ENCODE assay signal across 21 cellular contexts in genomic region chr12:105487961-105488360, GRCh38.
"Had no signal": no experiment of that assay in that cellular context is flagged by ENCODE, and none has a peak within 500 bp of the region (broad histone marks: within the 10 kb centered on the region; RNA-seq: fewer than 3 reads in every experiment).

No MANE protein-coding gene starts in this region.

- DNase-seq: activated B cell treated with CpG ODN at 0.5 μM for 24 hours; activated CD4-positive, alpha-beta T cell treated with anti-CD3 and anti-CD28 coated beads for 48 hours; activated CD8-positive, alpha-beta memory T cell treated with anti-CD3 and anti-CD28 coated beads, Interleukin-2, amount 50 U/mL, for 4 hours; activated CD8-positive, alpha-beta T cell treated with anti-CD3 and anti-CD28 coated beads, Interleukin-2, amount 10 ng/mL, durations not matched to agents 7 days and 5 days; activated gamma-delta T cell; activated naive CD8-positive, alpha-beta T cell treated with anti-CD3 and anti-CD28 coated beads for 36 hours; activated T-cell treated with anti-CD3 and anti-CD28 coated beads, Interleukin-2, amount 50 U/mL, for 72 hours; amygdala; left ventricle myocardium inferior; mesenchymal stem cell; natural killer cell; posterior cingulate gyrus; retina; stimulated activated CD4-positive, alpha-beta T cell treated with anti-CD3 and anti-CD28 coated beads, Interleukin-4, amount 100 ng/mL, for 1 hour; stimulated activated naive CD4-positive, alpha-beta T cell treated with Interleukin-2 at 50 U/mL for 16 hours; substantia nigra; uterus had no signal

- H3K4me3 Mint-ChIP-seq: activated B cell treated with CpG ODN at 0.5 μM for 24 hours; activated CD8-positive, alpha-beta T cell treated with anti-CD3 and anti-CD28 coated beads, Interleukin-2, amount 10 ng/mL, durations not matched to agents 7 days and 5 days; activated naive CD8-positive, alpha-beta T cell treated with anti-CD3 and anti-CD28 coated beads for 36 hours; activated T-cell treated with anti-CD3 and anti-CD28 coated beads, Interleukin-2, amount 50 U/mL, for 72 hours; natural killer cell; T-helper 2 cell treated with Interferon-gamma antibody and Interleukin-4, amounts not matched to agents 5 μg/mL and 100 μg/mL, for 36 hours had no signal

- ATAC-seq: activated CD8-positive, alpha-beta T cell treated with anti-CD3 and anti-CD28 coated beads, Interleukin-2, amount 10 ng/mL, durations not matched to agents 7 days and 5 days; activated T-cell treated with anti-CD3 and anti-CD28 coated beads, Interleukin-2, amount 50 U/mL, for 72 hours; natural killer cell had no signal

- H3K27ac ChIP-seq: breast epithelium, hepatocyte, left ventricle myocardium inferior, tibial nerve, uterus had no signal

- H3K4me2 ChIP-seq: hepatocyte had no signal

- H3K36me3 ChIP-seq: breast epithelium, left ventricle myocardium inferior, tibial nerve, uterus had no signal

- H3K4me1 ChIP-seq: breast epithelium, tibial nerve, uterus had no signal

- H3K4me1 Mint-ChIP-seq: activated B cell treated with CpG ODN at 0.5 μM for 24 hours; activated naive CD8-positive, alpha-beta T cell treated with anti-CD3 and anti-CD28 coated beads for 36 hours; natural killer cell had no signal

- H3K36me3 Mint-ChIP-seq: activated naive CD8-positive, alpha-beta T cell treated with anti-CD3 and anti-CD28 coated beads for 36 hours; natural killer cell had no signal

- H3K27me3 ChIP-seq: breast epithelium, hepatocyte, tibial nerve, uterus had no signal

- H3K27ac Mint-ChIP-seq: activated B cell treated with CpG ODN at 0.5 μM for 24 hours; activated CD8-positive, alpha-beta T cell treated with anti-CD3 and anti-CD28 coated beads, Interleukin-2, amount 10 ng/mL, durations not matched to agents 7 days and 5 days; activated naive CD8-positive, alpha-beta T cell treated with anti-CD3 and anti-CD28 coated beads for 36 hours; activated T-cell treated with anti-CD3 and anti-CD28 coated beads, Interleukin-2, amount 50 U/mL, for 72 hours; natural killer cell; T-helper 2 cell treated with Interferon-gamma antibody and Interleukin-4, amounts not matched to agents 5 μg/mL and 100 μg/mL, for 36 hours had no signal

- H3K27me3 Mint-ChIP-seq: activated naive CD8-positive, alpha-beta T cell treated with anti-CD3 and anti-CD28 coated beads for 36 hours had no signal

- H3K79me2 ChIP-seq: hepatocyte had no signal

- H3K9me3 Mint-ChIP-seq: activated B cell treated with CpG ODN at 0.5 μM for 24 hours; activated naive CD8-positive, alpha-beta T cell treated with anti-CD3 and anti-CD28 coated beads for 36 hours; activated T-cell treated with anti-CD3 and anti-CD28 coated beads, Interleukin-2, amount 50 U/mL, for 72 hours; natural killer cell; T-helper 2 cell treated with Interferon-gamma antibody and Interleukin-4, amounts not matched to agents 5 μg/mL and 100 μg/mL, for 36 hours had no signal

- H2AFZ ChIP-seq: hepatocyte had no signal

- H3K9me3 ChIP-seq: breast epithelium, left ventricle myocardium inferior, tibial nerve, uterus had no signal

- H3K4me3 ChIP-seq: breast epithelium, hepatocyte, left ventricle myocardium inferior, tibial nerve, uterus had no signal
